23 cellular contexts compared by ENCODE assay signal in the genomic region with DNA sequence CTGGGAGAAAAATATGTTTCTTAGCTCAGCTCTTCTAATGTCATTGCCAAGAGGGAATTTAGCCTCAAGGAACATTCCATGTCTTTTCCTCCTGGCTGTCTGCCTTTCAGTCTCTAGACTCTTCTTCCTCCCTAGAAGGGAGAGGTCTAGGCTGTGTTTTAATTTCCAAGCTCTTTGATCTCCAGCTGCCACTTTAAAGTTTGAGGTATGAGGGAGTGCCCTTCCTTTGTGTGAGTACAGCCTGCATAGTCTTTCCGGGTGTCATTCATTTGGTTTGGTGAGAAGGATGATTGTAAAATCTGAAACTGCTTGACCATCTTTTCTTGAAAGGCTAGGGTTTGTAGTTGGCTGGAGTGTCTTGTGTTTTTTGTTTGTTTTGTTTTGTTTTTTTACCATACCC. TPM values are rescaled to one million over a fixed set of nuclear protein-coding genes. Genes with fewer than 3 reads are reported as not detected.
"Had no signal": no experiment of that assay in that cellular context is flagged by ENCODE, and none has a peak within 500 bp of the region (broad histone marks: within the 10 kb centered on the region; RNA-seq: fewer than 3 reads in every experiment).

No MANE protein-coding gene starts in this region.

- H3K27me3 ChIP-seq: dorsolateral prefrontal cortex, gastrocnemius medialis, right lobe of liver, tibial artery, upper lobe of left lung had no signal

- H3K27ac Mint-ChIP-seq: memory B cell; stimulated activated memory B cell treated with anti-CD40 and anti-IgM and Interleukin-4, amounts not matched to agents 10 μg/mL and 1 μg/mL and 100 μg/mL, for 72 hours; stimulated activated naive CD8-positive, alpha-beta T cell treated with anti-CD3 and anti-CD28 coated beads, Interleukin-15, Interleukin-2, amounts not matched to agents 100 ng/mL and 50 ng/mL, for 24 hours had no signal

- DNase-seq: cortex of kidney; dorsolateral prefrontal cortex; effector CD8-positive, alpha-beta T cell; gastrocnemius medialis; glutamatergic neuron; islet precursor cell; left ventricle myocardium inferior; lower lobe of right lung; naive thymus-derived CD8-positive, alpha-beta T cell; psoas muscle; retina; right lobe of liver; stimulated activated CD4-positive, alpha-beta T cell treated with anti-CD3 and anti-CD28 coated beads, Interleukin-4, amount 100 ng/mL, for 1 hour; stimulated activated CD8-positive, alpha-beta memory T cell treated with anti-CD3 and anti-CD28 coated beads, Interleukin-4, amount 100 ng/mL, for 48 hours; tibial artery; upper lobe of left lung; uterus had no signal

- ATAC-seq: gastrocnemius medialis; lower lobe of right lung; psoas muscle; right lobe of liver; stimulated activated memory B cell treated with anti-CD40 and anti-IgM and Interleukin-4, amounts not matched to agents 10 μg/mL and 1 μg/mL and 100 μg/mL, for 72 hours had no signal

- H3K4me1 ChIP-seq: esophagus muscularis mucosa, gastrocnemius medialis, left ventricle myocardium inferior, lower lobe of right lung, psoas muscle, tibial artery, uterus had no signal

- H3K36me3 Mint-ChIP-seq: memory B cell; naive thymus-derived CD8-positive, alpha-beta T cell; stimulated activated memory B cell treated with anti-CD40 and anti-IgM and Interleukin-4, amounts not matched to agents 10 μg/mL and 1 μg/mL and 100 μg/mL, for 72 hours had no signal

- H3K4me3 Mint-ChIP-seq: memory B cell; stimulated activated memory B cell treated with anti-CD40 and anti-IgM and Interleukin-4, amounts not matched to agents 10 μg/mL and 1 μg/mL and 100 μg/mL, for 72 hours; stimulated activated naive CD8-positive, alpha-beta T cell treated with anti-CD3 and anti-CD28 coated beads, Interleukin-15, Interleukin-2, amounts not matched to agents 100 ng/mL and 50 ng/mL, for 24 hours had no signal

- H3K36me3 ChIP-seq: esophagus muscularis mucosa, gastrocnemius medialis, left ventricle myocardium inferior, lower lobe of right lung, neutrophil, right lobe of liver, tibial artery, upper lobe of left lung, uterus had no signal

- H3K9me3 Mint-ChIP-seq: memory B cell; naive thymus-derived CD8-positive, alpha-beta T cell; stimulated activated memory B cell treated with anti-CD40 and anti-IgM and Interleukin-4, amounts not matched to agents 10 μg/mL and 1 μg/mL and 100 μg/mL, for 72 hours; stimulated activated naive CD8-positive, alpha-beta T cell treated with anti-CD3 and anti-CD28 coated beads, Interleukin-15, Interleukin-2, amounts not matched to agents 100 ng/mL and 50 ng/mL, for 24 hours had no signal

- H3K9me3 ChIP-seq: esophagus muscularis mucosa, gastrocnemius medialis, left ventricle myocardium inferior, lower lobe of right lung, neutrophil, psoas muscle, right lobe of liver, tibial artery, upper lobe of left lung, uterus had no signal

- H3K27me3 Mint-ChIP-seq: stimulated activated memory B cell treated with anti-CD40 and anti-IgM and Interleukin-4, amounts not matched to agents 10 μg/mL and 1 μg/mL and 100 μg/mL, for 72 hours had no signal

- H3K4me3 ChIP-seq: dorsolateral prefrontal cortex, esophagus muscularis mucosa, gastrocnemius medialis, left ventricle myocardium inferior, lower lobe of right lung, psoas muscle, right lobe of liver, tibial artery, upper lobe of left lung, uterus had no signal

- H3K27ac ChIP-seq: dorsolateral prefrontal cortex, esophagus muscularis mucosa, gastrocnemius medialis, left ventricle myocardium inferior, lower lobe of right lung, neutrophil, psoas muscle, right lobe of liver, tibial artery, upper lobe of left lung, uterus had no signal

RNA-seq across cellular contexts. Expression of gene HTATIP2, which starts 11.6 kb away (rescaled TPM):
- polyA plus RNA-seq: neural cell had no signal
